11 cellular contexts compared by ENCODE assay signal in the genomic region with DNA sequence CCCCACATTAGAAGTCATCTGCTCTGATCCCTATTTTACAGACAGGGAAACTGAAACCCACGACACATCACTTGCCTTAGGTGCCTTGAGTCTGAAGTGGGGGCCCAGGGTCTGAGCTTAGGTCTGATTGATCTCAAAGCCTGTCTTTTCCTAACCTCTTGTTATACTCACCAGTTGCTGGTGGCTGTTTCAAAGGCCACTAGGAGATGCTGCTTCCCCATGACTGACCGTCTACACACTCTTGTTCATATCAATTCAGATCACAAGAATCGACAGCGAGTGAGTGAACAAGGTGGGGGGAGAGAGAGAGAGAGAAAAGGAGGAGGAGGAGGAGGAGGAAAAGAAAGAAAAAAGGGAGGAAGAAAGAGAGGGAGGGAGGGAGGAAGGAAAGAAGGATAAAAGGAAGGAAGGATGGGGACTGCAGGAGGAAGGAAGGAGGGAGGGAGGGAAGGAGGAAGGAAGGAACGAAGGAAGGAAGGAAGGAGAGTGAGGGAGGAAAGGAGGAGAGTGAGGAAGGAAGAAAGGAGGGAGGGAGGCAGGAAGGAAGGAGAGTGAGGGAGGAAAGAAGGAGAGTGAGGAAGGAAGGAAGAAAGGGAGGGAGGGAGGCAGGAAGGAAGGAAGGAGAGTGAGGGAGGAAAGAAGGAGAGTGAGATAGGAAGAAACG. TPM values are rescaled to one million over a fixed set of nuclear protein-coding genes. Genes with fewer than 3 reads are reported as not detected.
A peak's percentile ranks its signal among the peaks of the same experiment; 100 is the strongest.
DNase-seq lines count a peak whose midpoint lies in the region; ATAC-seq and TF ChIP-seq lines count a peak whose summit lies in the region.
"Had no signal": no experiment of that assay in that cellular context is flagged by ENCODE, and none has a peak within 500 bp of the region (broad histone marks: within the 10 kb centered on the region; RNA-seq: fewer than 3 reads in every experiment).

No MANE protein-coding gene starts in this region.

- TF ChIP-seq CTCF in GM10248 (IDR thresholded peaks at IDR 0.05; ENCODE audit: control extremely low read depth, extremely low read depth, low read depth, missing control alignments): peak; percentile 19
- TF ChIP-seq CTCF in hepatocyte (IDR thresholded peaks at IDR 0.05; ENCODE audit: poor library complexity): no peak

- no peaks in the 10 kb centered on the region for H3K4me1 ChIP-seq in hepatocyte (ENCODE audit: insufficient read depth)

- no peak overlapping the region for H3K27ac ChIP-seq in hepatocyte

- 56% methylated on average over 4 of the region's 6 CpGs for WGBS in hepatocyte (ENCODE audit: low lambda C conversion rate, missing lambda C conversion rate)

- no peak overlapping the region for H3K4me2 ChIP-seq in hepatocyte

- H3K36me3 ChIP-seq in hepatocyte (replicated peaks; ENCODE audit: insufficient read depth, low read depth): no peaks in the 10 kb centered on the region

- peak; percentile 90 for ATAC-seq in left lobe of liver
- no peak for ATAC-seq in GM18907 (IDR thresholded peaks at IDR 0.05; ENCODE audit: unreplicated experiment)

- no peaks in the 10 kb centered on the region for H3K9me3 ChIP-seq in hepatocyte (ENCODE audit: low read depth)

- no peaks in the 10 kb centered on the region for H3K27me3 ChIP-seq in hepatocyte

- H3K4me3 ChIP-seq in hepatocyte: no peak overlapping the region

- H3K79me2 ChIP-seq in hepatocyte: no peaks in the 10 kb centered on the region

- no peaks in the 10 kb centered on the region for H3K9me2 ChIP-seq in hepatocyte (replicated peaks; ENCODE audit: insufficient read depth)

- no peaks in the 10 kb centered on the region for H4K20me1 ChIP-seq in hepatocyte (ENCODE audit: insufficient read depth, poor library complexity, severe bottlenecking)

- no peak overlapping the region for H2AFZ ChIP-seq in hepatocyte

- POLR2A ChIA-PET in GM10248 (lab: Yijun Ruan, JAX): no interaction called here

- CTCF ChIA-PET in GM10248 (lab: Yijun Ruan, JAX): interaction anchor here (1.0 kb wide), 1 partner anchor 30 kb away, joined by 3 read pairs; no protein-coding TSS in a partner anchor

- DNase-seq in GM10248 (ENCODE audit: extremely low spot score): no peak
- peak; percentile 70 for DNase-seq in M059J (ENCODE audit: low read depth)
- peak; percentile 49 for DNase-seq in activated CD4-positive, alpha-beta T cell treated with anti-CD3 and anti-CD28 coated beads, Interleukin-2, amount 50 U/mL, for 1 hour
- peak; percentile 52 for DNase-seq in left lobe of liver (ENCODE audit: low spot score)
- no peak for DNase-seq in hepatocyte (ENCODE audit: low spot score)
- DNase-seq in NCI-H345 (lab: John Stamatoyannopoulos, UW): no peak
- DNase-seq in hepatic stellate cell (ENCODE audit: low spot score): no peak
- DNase-seq: hypothalamus, NCI-H226 had no signal

RNA-seq across cellular contexts. Expression of gene OR10H1, which starts 3.3 kb away (rescaled TPM):
- total RNA-seq in M059J (2014; rRNA removed; shearing (Covaris generic)): not detected in 2 replicates
- total RNA-seq in left lobe of liver (not detected), hepatocyte (not detected in 2 replicates)
- not detected in 2 replicates for polyA plus RNA-seq in hepatocyte
- total RNA-seq: T-helper 2 cell treated with Interferon-gamma antibody and Interleukin-4, amounts not matched to agents 100 ng/mL and 5 ng/mL, for 36 hours had no signal

RNA-seq across cellular contexts. Expression of gene OR10H5, which starts 24.7 kb away (rescaled TPM):
- total RNA-seq in M059J (2014; rRNA removed; shearing (Covaris generic)): not detected in 2 replicates
- total RNA-seq in left lobe of liver (not detected), hepatocyte (not detected in 2 replicates)
- not detected in 2 replicates for polyA plus RNA-seq in hepatocyte
- total RNA-seq: T-helper 2 cell treated with Interferon-gamma antibody and Interleukin-4, amounts not matched to agents 100 ng/mL and 5 ng/mL, for 36 hours had no signal

Comparison
In these comparisons a context has a peak if more than half of its experiments do, and no peak if none do; other contexts are left out.
1. DNase-seq: peak in M059J (single experiment), activated CD4-positive, alpha-beta T cell treated with anti-CD3 and anti-CD28 coated beads, Interleukin-2, amount 50 U/mL, for 1 hour (single experiment) and left lobe of liver (single experiment); none in GM10248 (single experiment), hepatocyte (single experiment), NCI-H345 (single experiment) and hepatic stellate cell (single experiment).